Comparison of ENCODE assay signal across 8 cellular contexts in genomic region chr17:45248132-45248936, GRCh38. TPM values are rescaled to one million over a fixed set of nuclear protein-coding genes. Genes with fewer than 3 reads are reported as not detected.
DNase-seq lines count a peak whose midpoint lies in the region; ATAC-seq and TF ChIP-seq lines count a peak whose summit lies in the region.

No MANE protein-coding gene starts in this region.

- TF ChIP-seq EP300 in ovary (IDR thresholded peaks at IDR 0.05) = no peak

- H3K4me3 ChIP-seq in fibroblast of lung (replicated peaks in 1 of 4; ENCODE audit: control extremely low read depth in 1 of 4, insufficient read depth in 1 of 4, low read depth in 3 of 4, low read length in 4 of 4) = peak overlapping the region; percentile 39 to 57 (median 54)
- H3K4me3 ChIP-seq in ovary = peak overlapping the region; percentile 34

- peak overlapping the region; percentile 98 for H3K4me2 ChIP-seq in fibroblast of lung (ENCODE audit: extremely low read depth, insufficient read depth, low read length)

- no peaks in the 10 kb centered on the region for H3K79me2 ChIP-seq in fibroblast of lung (ENCODE audit: control insufficient read depth, insufficient read depth, low read length)

- no peaks in the 10 kb centered on the region for H3K36me3 ChIP-seq in fibroblast of lung (ENCODE audit: control insufficient read depth, insufficient read depth, low read length)
- no peaks in the 10 kb centered on the region for H3K36me3 ChIP-seq in ovary

- WGBS in ovary, 3 donors = 18 to 26% (median 22%) methylated on average over 23 to 39 of the region's 39 CpGs

- no peaks in the 10 kb centered on the region for H4K20me1 ChIP-seq in fibroblast of lung (ENCODE audit: control insufficient read depth, extremely low read depth, insufficient read depth, low read length)

- no peak for TF ChIP-seq CTCF in fibroblast of lung (conservative IDR thresholded peaks at IDR 0.05 in 1 of 2, IDR thresholded peaks at IDR 0.05 in 1 of 2; ENCODE audit: low read depth in 1 of 2, low read length in 2 of 2)
- TF ChIP-seq CTCF in ovary (IDR thresholded peaks at IDR 0.05) = no peak

- peak; percentile 24 for DNase-seq in NCI-H2196 treated with DMSO at 0.1 percent for 48 hours (lab: John Stamatoyannopoulos, UW; ENCODE audit: unreplicated experiment)
- DNase-seq in activated T-cell treated with anti-CD3 and anti-CD28 coated beads for 4 hours = peak; percentile 74
- peak in 1 of 2 donors; percentile 24 for DNase-seq in fibroblast of lung (ENCODE audit: low read depth in 2 of 2)
- peak in 1 of 5 donors; percentile 60 for DNase-seq in ovary
- no peak for DNase-seq in GDM1 (lab: John Stamatoyannopoulos, UW)
- DNase-seq in GOT3 (lab: John Stamatoyannopoulos, UW) = no peak

- H3K9ac ChIP-seq in fibroblast of lung (ENCODE audit: insufficient read depth, low read length) = no peak overlapping the region

- H2AFZ ChIP-seq in fibroblast of lung (ENCODE audit: low read length) = no peak overlapping the region

- ATAC-seq in GM18505 (IDR thresholded peaks at IDR 0.05; ENCODE audit: unreplicated experiment) (peak; percentile 58), HG02759 (IDR thresholded peaks at IDR 0.05; ENCODE audit: unreplicated experiment) (peak; percentile 59)

- TF ChIP-seq POLR2A in GM18505 (IDR thresholded peaks at IDR 0.05; ENCODE audit: borderline replicate concordance, extremely low read depth, insufficient read depth, insufficient read length) (peak; percentile 70), ovary (IDR thresholded peaks at IDR 0.05) (no peak)

- H3K27me3 ChIP-seq in fibroblast of lung (ENCODE audit: control insufficient read depth, insufficient read depth, low read length) (peaks cover 2% of the 10 kb centered on the region), ovary (no peaks in the 10 kb centered on the region)

- H3K9me3 ChIP-seq in fibroblast of lung (ENCODE audit: control insufficient read depth, insufficient read depth, low read depth, low read length) (no peaks in the 10 kb centered on the region), ovary (no peaks in the 10 kb centered on the region)

- H3K27ac ChIP-seq in fibroblast of lung (ENCODE audit: insufficient read depth, low read length) = no peak overlapping the region
- no peak overlapping the region for H3K27ac ChIP-seq in ovary

- intact Hi-C loops in ovary (cut with DNase I) = no loop called here

- H3K4me1 ChIP-seq in fibroblast of lung (ENCODE audit: control insufficient read depth, extremely low read depth, insufficient read depth, low read length) (no peaks in the 10 kb centered on the region), ovary (ENCODE audit: insufficient read depth) (peaks cover 7% of the 10 kb centered on the region)

RNA-seq across cellular contexts. Expression of gene SPATA32, which starts 13.6 kb away (rescaled TPM):
- total RNA-seq in fibroblast of lung (not detected in 2 replicates), ovary (under 1 TPM in 1 of 7 donors, not detected in 6; 0.12 TPM)
- polyA plus RNA-seq in fibroblast of lung (not detected in 2 replicates), ovary (not detected)
- polyA plus RNA-seq in fibroblast of lung (2012) = not detected in 2 replicates
- polyA minus RNA-seq in fibroblast of lung (ENCODE audit: low replicate concordance) = not detected in 2 replicates

RNA-seq across cellular contexts. Expression of gene FMNL1, which starts 26.6 kb away (rescaled TPM):
- total RNA-seq in fibroblast of lung = 2.8 and 3.1 TPM in 2 replicates
- polyA plus RNA-seq in fibroblast of lung = 1.1 and 1.9 TPM in 2 replicates
- polyA plus RNA-seq in fibroblast of lung (2012) = 2.6 and 6.2 TPM in 2 replicates
- 11.4 and 13.4 TPM in 2 replicates for polyA minus RNA-seq in fibroblast of lung (ENCODE audit: low replicate concordance)
- 10 to 100 TPM in 2 of 7 donors, 1 to 10 TPM in 5; 3.7 to 24.0 (median 6.1) TPM for total RNA-seq in ovary
- polyA plus RNA-seq in ovary = 1 to 10 TPM; 2.1 to 7.1 TPM

Comparison
In these comparisons a context has a peak if more than half of its experiments do, and no peak if none do; other contexts are left out.
1. DNase-seq: peak in NCI-H2196 treated with DMSO at 0.1 percent for 48 hours (single experiment) and activated T-cell treated with anti-CD3 and anti-CD28 coated beads for 4 hours (single experiment); none in GDM1 (single experiment) and GOT3 (single experiment).